19 cellular contexts compared by ENCODE assay signal in the genomic region with DNA sequence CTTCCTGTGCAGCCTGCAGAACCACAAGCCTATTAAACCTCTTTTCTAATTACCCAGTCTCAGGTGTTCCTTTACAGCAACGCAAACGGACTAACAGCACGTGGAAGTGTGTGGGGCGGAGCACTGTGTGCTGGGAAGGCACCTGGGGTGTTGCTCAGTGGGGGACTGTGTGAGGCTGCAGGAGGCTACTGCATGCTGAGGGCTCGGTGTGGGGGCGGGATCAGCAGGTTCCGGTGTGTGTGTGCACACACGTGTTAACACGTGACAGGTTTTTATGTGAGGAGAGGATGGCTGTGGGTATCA.
"Had no signal": no experiment of that assay in that cellular context is flagged by ENCODE, and none has a peak within 500 bp of the region (broad histone marks: within the 10 kb centered on the region; RNA-seq: fewer than 3 reads in every experiment).

No MANE protein-coding gene starts in this region.

- H3K9me3 Mint-ChIP-seq: activated T-helper 1 cell treated with anti-CD3 and anti-CD28 coated beads, Interleukin-12 subunit alpha, Interleukin-12 subunit beta, Interleukin-2, Interleukin-4 antibody, amounts not matched to agents 30 ng/mL and 10 ng/mL and 1 ng/mL, durations not matched to agents 14 hours and 24 hours and 36 hours had no signal

- H3K9me3 ChIP-seq: pancreas, SK-N-SH, tibial artery had no signal

- H3K4me3 Mint-ChIP-seq: activated CD4-positive, alpha-beta T cell treated with anti-CD3 and anti-CD28 coated beads for 36 hours; activated naive CD8-positive, alpha-beta T cell treated with anti-CD3 and anti-CD28 coated beads for 36 hours; activated T-helper 1 cell treated with anti-CD3 and anti-CD28 coated beads, Interleukin-12 subunit alpha, Interleukin-12 subunit beta, Interleukin-2, Interleukin-4 antibody, amounts not matched to agents 30 ng/mL and 10 ng/mL and 1 ng/mL, durations not matched to agents 14 hours and 24 hours and 36 hours; WTC11 had no signal

- H3K27ac ChIP-seq: cardiac muscle cell, pancreas, tibial artery had no signal

- H3K4me2 ChIP-seq: SK-N-SH had no signal

- H3K27me3 ChIP-seq: cardiac muscle cell, pancreas, tibial artery had no signal

- ATAC-seq: activated CD4-positive, alpha-beta T cell treated with anti-CD3 and anti-CD28 coated beads for 36 hours; left colon; pancreas; stimulated activated naive CD8-positive, alpha-beta T cell treated with anti-CD3 and anti-CD28 coated beads, Interleukin-15, Interleukin-2, amounts not matched to agents 100 U/mL and 50 U/mL, for 24 hours; WTC11 had no signal

- H3K27ac Mint-ChIP-seq: activated CD4-positive, alpha-beta T cell treated with anti-CD3 and anti-CD28 coated beads for 36 hours; activated naive CD8-positive, alpha-beta T cell treated with anti-CD3 and anti-CD28 coated beads for 36 hours; activated T-helper 1 cell treated with anti-CD3 and anti-CD28 coated beads, Interleukin-12 subunit alpha, Interleukin-12 subunit beta, Interleukin-2, Interleukin-4 antibody, amounts not matched to agents 30 ng/mL and 10 ng/mL and 1 ng/mL, durations not matched to agents 14 hours and 24 hours and 36 hours; WTC11 had no signal

- H3K4me3 ChIP-seq: cardiac muscle cell, pancreas, tibial artery had no signal

- DNase-seq: activated CD4-positive, alpha-beta T cell treated with anti-CD3 and anti-CD28 coated beads for 36 hours; activated gamma-delta T cell treated with Interleukin-2 at 50 U/mL for 16 hours; activated naive CD8-positive, alpha-beta T cell treated with anti-CD3 and anti-CD28 coated beads for 36 hours; activated T-cell treated with anti-CD3 and anti-CD28 coated beads for 4 hours; amygdala; dermis blood vessel endothelial cell; effector memory CD4-positive, alpha-beta T cell; islet precursor cell; left colon; midbrain; SHP77 treated with DMSO at 0.1 percent for 48 hours; stimulated activated naive CD8-positive, alpha-beta T cell treated with anti-CD3 and anti-CD28 coated beads, Interleukin-15, Interleukin-2, amounts not matched to agents 100 U/mL and 50 U/mL, for 24 hours; substantia nigra; tibial artery had no signal

- H3K36me3 ChIP-seq: cardiac muscle cell, pancreas had no signal

- H3K9me2 ChIP-seq: SK-N-SH had no signal

- H3K4me1 ChIP-seq: pancreas, tibial artery had no signal

- H3K27me3 Mint-ChIP-seq: activated CD4-positive, alpha-beta T cell treated with anti-CD3 and anti-CD28 coated beads for 36 hours; activated naive CD8-positive, alpha-beta T cell treated with anti-CD3 and anti-CD28 coated beads for 36 hours had no signal

- H3K4me1 Mint-ChIP-seq: activated CD4-positive, alpha-beta T cell treated with anti-CD3 and anti-CD28 coated beads for 36 hours; activated naive CD8-positive, alpha-beta T cell treated with anti-CD3 and anti-CD28 coated beads for 36 hours; WTC11 had no signal
